ENCODE assay signal across 17 cellular contexts in genomic region chr22:44639891-44640617, GRCh38.
DNase-seq lines count a peak whose midpoint lies in the region; ATAC-seq and TF ChIP-seq lines count a peak whose summit lies in the region.
"Had no signal": no experiment of that assay in that cellular context is flagged by ENCODE, and none has a peak within 500 bp of the region (broad histone marks: within the 10 kb centered on the region; RNA-seq: fewer than 3 reads in every experiment).

No MANE protein-coding gene starts in this region.

- no peaks in the 10 kb centered on the region for H4K20me1 ChIP-seq in smooth muscle cell (ENCODE audit: low read depth)

- H3K9me3 Mint-ChIP-seq in CD8-positive, alpha-beta memory T cell: no peaks in the 10 kb centered on the region
- H3K9me3 Mint-ChIP-seq: activated naive CD4-positive, alpha-beta T cell treated with anti-CD3 and anti-CD28 coated beads, Interleukin-2, amount 10 ng/mL, durations not matched to agents 7 days and 5 days had no signal

- DNase-seq in H7 (peak; percentile 30), dermis microvascular lymphatic vessel endothelial cell (ENCODE audit: low read depth in 2 of 2) (peak; percentile 41 to 48), left lobe of liver (ENCODE audit: low spot score) (no peak), smooth muscle cell (lab: John Stamatoyannopoulos, UW; ENCODE audit: unreplicated experiment) (no peak), middle frontal gyrus (ENCODE audit: extremely low spot score, low spot score) (no peak)
- no peak for DNase-seq in activated CD4-positive, CD25-positive, alpha-beta regulatory T cell treated with anti-CD3 and anti-CD28 coated beads, Interleukin-2, amount 50 U/mL, for 72 hours
- no peak for DNase-seq in CD8-positive, alpha-beta memory T cell
- DNase-seq: activated CD4-positive, alpha-beta T cell treated with anti-CD3 and anti-CD28 coated beads for 48 hours; activated naive CD4-positive, alpha-beta T cell treated with anti-CD3 and anti-CD28 coated beads, Interleukin-2, amount 10 ng/mL, durations not matched to agents 7 days and 5 days; DMS 273 treated with DMSO at 0.1 percent for 48 hours; NCI-H2081 treated with DMSO at 0.1 percent for 48 hours; NCI-H524 treated with DMSO at 0.1 percent for 48 hours; PC-3; retina; T1000 had no signal

- H3K79me2 ChIP-seq in smooth muscle cell (ENCODE audit: low read depth): no peaks in the 10 kb centered on the region

- H3K27me3 Mint-ChIP-seq in CD8-positive, alpha-beta memory T cell: no peaks in the 10 kb centered on the region

- no peaks in the 10 kb centered on the region for H3K9me3 ChIP-seq in smooth muscle cell (replicated peaks; ENCODE audit: low read depth)
- H3K9me3 ChIP-seq in CD8-positive, alpha-beta memory T cell (ENCODE audit: low read length): no peaks in the 10 kb centered on the region

- H3K27ac Mint-ChIP-seq in CD8-positive, alpha-beta memory T cell: no peak overlapping the region
- H3K27ac Mint-ChIP-seq: activated naive CD4-positive, alpha-beta T cell treated with anti-CD3 and anti-CD28 coated beads, Interleukin-2, amount 10 ng/mL, durations not matched to agents 7 days and 5 days had no signal

- H3K4me1 ChIP-seq in smooth muscle cell (ENCODE audit: low read depth): peaks cover 4% of the 10 kb centered on the region
- no peaks in the 10 kb centered on the region for H3K4me1 ChIP-seq in CD8-positive, alpha-beta memory T cell (ENCODE audit: insufficient read depth, low read length)

- CTCF ChIA-PET in CD8-positive, alpha-beta memory T cell (lab: Charles Lee): interaction anchor here (2.3 kb wide), 1 partner anchor 44 kb away, joined by 5 read pairs; no protein-coding TSS in a partner anchor

- H3K27me3 ChIP-seq in H7 (ENCODE audit: control insufficient read depth, insufficient read depth, low read length): no peaks in the 10 kb centered on the region
- no peaks in the 10 kb centered on the region for H3K27me3 ChIP-seq in smooth muscle cell (ENCODE audit: low read depth)
- H3K27me3 ChIP-seq in CD8-positive, alpha-beta memory T cell (ENCODE audit: insufficient read depth, low read length, poor library complexity, severe bottlenecking): no peaks in the 10 kb centered on the region

- no peak overlapping the region for H3K4me3 Mint-ChIP-seq in CD8-positive, alpha-beta memory T cell
- H3K4me3 Mint-ChIP-seq: activated naive CD4-positive, alpha-beta T cell treated with anti-CD3 and anti-CD28 coated beads, Interleukin-2, amount 10 ng/mL, durations not matched to agents 7 days and 5 days had no signal

- H2AFZ ChIP-seq in smooth muscle cell (ENCODE audit: low read depth): no peak overlapping the region

- 70% methylated on average over 11 of the region's 12 CpGs for WGBS in smooth muscle cell (ENCODE audit: low lambda C conversion rate)

- POLR2A ChIA-PET in CD8-positive, alpha-beta memory T cell (lab: Charles Lee): no interaction called here

- H3K36me3 Mint-ChIP-seq in CD8-positive, alpha-beta memory T cell: no peaks in the 10 kb centered on the region
- H3K36me3 Mint-ChIP-seq: activated naive CD4-positive, alpha-beta T cell treated with anti-CD3 and anti-CD28 coated beads, Interleukin-2, amount 10 ng/mL, durations not matched to agents 7 days and 5 days had no signal

- H3K9ac ChIP-seq in smooth muscle cell (ENCODE audit: low read depth): peak overlapping the region; percentile 45

- peak overlapping the region; percentile 88 for H3K27ac ChIP-seq in smooth muscle cell (ENCODE audit: low read depth)
- no peak overlapping the region for H3K27ac ChIP-seq in CD8-positive, alpha-beta memory T cell (ENCODE audit: low read depth, low read length)

- ATAC-seq in left lobe of liver (peak; percentile 55), HG02588 (IDR thresholded peaks at IDR 0.05; ENCODE audit: unreplicated experiment) (no peak)
- ATAC-seq: PC-3 had no signal

- TF ChIP-seq CTCF in smooth muscle cell (IDR thresholded peaks at IDR 0.05; ENCODE audit: borderline replicate concordance, insufficient read depth, poor library complexity, severe bottlenecking): no peak

- H3K4me3 ChIP-seq in H7 (ENCODE audit: insufficient read depth, low read depth, low read length) (no peak overlapping the region), smooth muscle cell (no peak overlapping the region)
- H3K4me3 ChIP-seq in CD8-positive, alpha-beta memory T cell (ENCODE audit: low read length): no peak overlapping the region
- H3K4me3 ChIP-seq: dorsolateral prefrontal cortex had no signal

- H3K36me3 ChIP-seq in H7 (replicated peaks; ENCODE audit: control insufficient read depth, insufficient read depth, low read length): no peaks in the 10 kb centered on the region
- no peaks in the 10 kb centered on the region for H3K36me3 ChIP-seq in smooth muscle cell (ENCODE audit: low read depth)
- no peaks in the 10 kb centered on the region for H3K36me3 ChIP-seq in CD8-positive, alpha-beta memory T cell (ENCODE audit: insufficient read depth, low read length)

- no peaks in the 10 kb centered on the region for H3F3A ChIP-seq in smooth muscle cell (ENCODE audit: low read depth)

- H3K4me1 Mint-ChIP-seq in CD8-positive, alpha-beta memory T cell: no peaks in the 10 kb centered on the region

- H3K4me2 ChIP-seq in smooth muscle cell: no peak overlapping the region

Comparison
In these comparisons a context has a peak if more than half of its experiments do, and no peak if none do; other contexts are left out.
1. DNase-seq: peak in H7 (single experiment) and dermis microvascular lymphatic vessel endothelial cell (2 of 2); none in left lobe of liver (single experiment), smooth muscle cell (single experiment), activated CD4-positive, CD25-positive, alpha-beta regulatory T cell treated with anti-CD3 and anti-CD28 coated beads, Interleukin-2, amount 50 U/mL, for 72 hours (single experiment), middle frontal gyrus (single experiment) and CD8-positive, alpha-beta memory T cell (0 of 5).